Comparison of ENCODE assay signal across 17 cellular contexts in genomic region chr6:36351152-36351571, GRCh38. TPM values are rescaled to one million over a fixed set of nuclear protein-coding genes. Genes with fewer than 3 reads are reported as not detected.
DNase-seq lines count a peak whose midpoint lies in the region; ATAC-seq and TF ChIP-seq lines count a peak whose summit lies in the region.
"Had no signal": no experiment of that assay in that cellular context is flagged by ENCODE, and none has a peak within 500 bp of the region (broad histone marks: within the 10 kb centered on the region; RNA-seq: fewer than 3 reads in every experiment).

No MANE protein-coding gene starts in this region.

- H3K9me3 Mint-ChIP-seq in endothelial cell (ENCODE audit: unreplicated experiment) (no peaks in the 10 kb centered on the region), neural progenitor cell (peaks cover 6% of the 10 kb centered on the region)

- H3K4me3 Mint-ChIP-seq in endothelial cell (ENCODE audit: unreplicated experiment) (no peak overlapping the region), neural progenitor cell (no peak overlapping the region)

- no peaks in the 10 kb centered on the region for H3K79me2 ChIP-seq in neural progenitor cell (ENCODE audit: low read depth)
- H3K79me2 ChIP-seq in mesendoderm (ENCODE audit: control insufficient read depth, insufficient read depth, low read length), result no peaks in the 10 kb centered on the region

- H3K36me3 ChIP-seq in SJSA1 (no peaks in the 10 kb centered on the region), neural progenitor cell (no peaks in the 10 kb centered on the region), mesendoderm (ENCODE audit: control insufficient read depth, insufficient read depth, low read length) (no peaks in the 10 kb centered on the region)
- H3K36me3 ChIP-seq: gastrocnemius medialis, neutrophil had no signal

- no peak overlapping the region for H3K4ac ChIP-seq in mesendoderm (ENCODE audit: low read depth, low read length)

- H2BK120ac ChIP-seq in mesendoderm (ENCODE audit: low read depth, low read length), result no peak overlapping the region

- H2AK5ac ChIP-seq in mesendoderm (ENCODE audit: low read length), result no peak overlapping the region

- H3K36me3 Mint-ChIP-seq in endothelial cell (ENCODE audit: low read depth, unreplicated experiment) (peaks cover 4% of the 10 kb centered on the region), neural progenitor cell (peaks cover 2% of the 10 kb centered on the region)

- no peaks in the 10 kb centered on the region for H3K79me1 ChIP-seq in mesendoderm (ENCODE audit: low read length)

- 0 out of 2 replicates have a peak, but pooled peaks cover 3% of the 10 kb centered on the region for H3K9me3 ChIP-seq in SJSA1 (replicated peaks)
- H3K9me3 ChIP-seq in neural progenitor cell (ENCODE audit: low read depth), result no peaks in the 10 kb centered on the region
- H3K9me3 ChIP-seq: gastrocnemius medialis, neutrophil had no signal

- H3K9ac ChIP-seq in neural progenitor cell (no peak overlapping the region), mesendoderm (ENCODE audit: low read length) (no peak overlapping the region)

- H3K4me3 ChIP-seq in AG10803 (ENCODE audit: low read length), result no peak overlapping the region
- H3K4me3 ChIP-seq in SJSA1, result no peak overlapping the region
- H3K4me3 ChIP-seq in neural progenitor cell, result no peak overlapping the region
- no peak overlapping the region for H3K4me3 ChIP-seq in mesendoderm (ENCODE audit: low read length)
- H3K4me3 ChIP-seq: dorsolateral prefrontal cortex, gastrocnemius medialis had no signal

- no peaks in the 10 kb centered on the region for H4K20me1 ChIP-seq in neural progenitor cell (ENCODE audit: low read depth)

- no peak overlapping the region for H2BK5ac ChIP-seq in mesendoderm (ENCODE audit: low read length)

- H3K56ac ChIP-seq in mesendoderm (ENCODE audit: low read length), result no peak overlapping the region

- H3K4me1 ChIP-seq in SJSA1 (replicated peaks) (peaks cover 24% of the 10 kb centered on the region), neural progenitor cell (no peaks in the 10 kb centered on the region), mesendoderm (ENCODE audit: control insufficient read depth, low read depth, low read length) (no peaks in the 10 kb centered on the region)
- H3K4me1 ChIP-seq: gastrocnemius medialis had no signal

- H4K8ac ChIP-seq in mesendoderm (ENCODE audit: low read depth, low read length), result no peak overlapping the region

- no CpG with 5 or more reads among the region's 5 CpGs for WGBS in mesendoderm (ENCODE audit: extremely low coverage, insufficient coverage, low lambda C conversion rate)

- H3K27me3 ChIP-seq in SJSA1 (replicated peaks), result no peaks in the 10 kb centered on the region
- H3K27me3 ChIP-seq in neural progenitor cell, result no peaks in the 10 kb centered on the region
- H3K27me3 ChIP-seq in mesendoderm (ENCODE audit: insufficient read depth, low read length, poor library complexity), result no peaks in the 10 kb centered on the region
- H3K27me3 ChIP-seq: dorsolateral prefrontal cortex, neutrophil had no signal

- H3K27ac Mint-ChIP-seq in endothelial cell (ENCODE audit: unreplicated experiment) (peak overlapping the region; percentile 30), neural progenitor cell (peak overlapping the region; percentile 27)

- H4K5ac ChIP-seq in mesendoderm (ENCODE audit: low read length), result no peak overlapping the region

- H3K4me2 ChIP-seq in neural progenitor cell (no peak overlapping the region), mesendoderm (ENCODE audit: low read length) (no peak overlapping the region)

- H3K27me3 Mint-ChIP-seq in endothelial cell (ENCODE audit: unreplicated experiment) (peaks cover 4% of the 10 kb centered on the region), neural progenitor cell (ENCODE audit: insufficient read depth, low read depth) (peaks cover 6% of the 10 kb centered on the region)

- TF ChIP-seq CTCF in AG10803 (conservative IDR thresholded peaks at IDR 0.05; ENCODE audit: low read length) (no peak), endothelial cell (IDR thresholded peaks at IDR 0.05; ENCODE audit: unreplicated experiment) (no peak), neural progenitor cell (IDR thresholded peaks at IDR 0.05) (no peak)

- H3F3A ChIP-seq in neural progenitor cell (ENCODE audit: low read depth), result no peaks in the 10 kb centered on the region

- peaks cover 26% of the 10 kb centered on the region for H3K4me1 Mint-ChIP-seq in endothelial cell (ENCODE audit: unreplicated experiment)
- H3K4me1 Mint-ChIP-seq in neural progenitor cell, result peaks cover 29% of the 10 kb centered on the region

- H2AFZ ChIP-seq in neural progenitor cell (replicated peaks), result no peak overlapping the region

- DNase-seq in AG10803 (ENCODE audit: low read depth), result peak; percentile 43
- no peak for DNase-seq in SJSA1 (ENCODE audit: low read depth in 1 of 2, low spot score in 2 of 2)
- DNase-seq in endothelial cell (ENCODE audit: low spot score), result no peak
- DNase-seq in neural progenitor cell (ENCODE audit: low spot score), result no peak
- DNase-seq in activated CD4-positive, CD25-positive, alpha-beta regulatory T cell (lab: John Stamatoyannopoulos, UW), result no peak
- DNase-seq in mesendoderm, result no peak
- DNase-seq in kidney tubule cell (ENCODE audit: low spot score), result no peak
- DNase-seq: activated naive CD4-positive, alpha-beta T cell treated with anti-CD3 and anti-CD28 coated beads, Interleukin-2, amount 50 U/mL, for 16 hours; AML-193; dorsolateral prefrontal cortex; gastrocnemius medialis had no signal

- no peak overlapping the region for H2BK15ac ChIP-seq in mesendoderm (replicated peaks; ENCODE audit: low read depth)

- no peak overlapping the region for H3K23ac ChIP-seq in mesendoderm (ENCODE audit: low read length)

- H3K18ac ChIP-seq in mesendoderm (ENCODE audit: low read length), result no peak overlapping the region

- peak overlapping the region; percentile 54 for H3K27ac ChIP-seq in SJSA1
- no peak overlapping the region for H3K27ac ChIP-seq in neural progenitor cell
- no peak overlapping the region for H3K27ac ChIP-seq in mesendoderm (ENCODE audit: low read depth, low read length)
- H3K27ac ChIP-seq: gastrocnemius medialis, neutrophil had no signal

- ATAC-seq in GM18502 (IDR thresholded peaks at IDR 0.05; ENCODE audit: poor library complexity, unreplicated experiment), result no peak

RNA-seq across cellular contexts. Expression of gene BNIP5, which starts 14.5 kb away (rescaled TPM):
- not detected in 2 replicates for total RNA-seq in SJSA1 (2014; rRNA removed; shearing (Covaris generic))
- total RNA-seq in endothelial cell (ENCODE audit: unreplicated experiment), result not detected
- total RNA-seq in neural progenitor cell (ENCODE audit: low replicate concordance), result not detected in 2 replicates
- polyA plus RNA-seq in mesendoderm (2013, experiment 1 of 2), result 0.04 TPM
- polyA plus RNA-seq in mesendoderm (2013, experiment 2 of 2), result 0.03 TPM
- total RNA-seq: activated CD8-positive, alpha-beta memory T cell treated with anti-CD3 and anti-CD28 coated beads for 36 hours; gastrocnemius medialis; HT1080; OCI-LY7; T-helper 2 cell treated with Interferon-gamma antibody and Interleukin-4, amounts not matched to agents 100 ng/mL and 5 ng/mL, for 36 hours had no signal

RNA-seq across cellular contexts. Expression of gene ETV7, which starts 36.3 kb away (rescaled TPM):
- 2.0 TPM in 1 of 2 replicates, not detected in the other for total RNA-seq in SJSA1 (2014; rRNA removed; shearing (Covaris generic))
- total RNA-seq in endothelial cell (ENCODE audit: unreplicated experiment) (not detected), neural progenitor cell (ENCODE audit: low replicate concordance) (0.09 and 0.11 TPM in 2 replicates)
- polyA plus RNA-seq in mesendoderm (2013, experiment 1 of 2), result 0.28 TPM
- 0.27 TPM for polyA plus RNA-seq in mesendoderm (2013, experiment 2 of 2)
- total RNA-seq: gastrocnemius medialis, HT1080, OCI-LY7 had no signal
